Comparison of ENCODE assay signal across 8 cellular contexts in the genomic region with DNA sequence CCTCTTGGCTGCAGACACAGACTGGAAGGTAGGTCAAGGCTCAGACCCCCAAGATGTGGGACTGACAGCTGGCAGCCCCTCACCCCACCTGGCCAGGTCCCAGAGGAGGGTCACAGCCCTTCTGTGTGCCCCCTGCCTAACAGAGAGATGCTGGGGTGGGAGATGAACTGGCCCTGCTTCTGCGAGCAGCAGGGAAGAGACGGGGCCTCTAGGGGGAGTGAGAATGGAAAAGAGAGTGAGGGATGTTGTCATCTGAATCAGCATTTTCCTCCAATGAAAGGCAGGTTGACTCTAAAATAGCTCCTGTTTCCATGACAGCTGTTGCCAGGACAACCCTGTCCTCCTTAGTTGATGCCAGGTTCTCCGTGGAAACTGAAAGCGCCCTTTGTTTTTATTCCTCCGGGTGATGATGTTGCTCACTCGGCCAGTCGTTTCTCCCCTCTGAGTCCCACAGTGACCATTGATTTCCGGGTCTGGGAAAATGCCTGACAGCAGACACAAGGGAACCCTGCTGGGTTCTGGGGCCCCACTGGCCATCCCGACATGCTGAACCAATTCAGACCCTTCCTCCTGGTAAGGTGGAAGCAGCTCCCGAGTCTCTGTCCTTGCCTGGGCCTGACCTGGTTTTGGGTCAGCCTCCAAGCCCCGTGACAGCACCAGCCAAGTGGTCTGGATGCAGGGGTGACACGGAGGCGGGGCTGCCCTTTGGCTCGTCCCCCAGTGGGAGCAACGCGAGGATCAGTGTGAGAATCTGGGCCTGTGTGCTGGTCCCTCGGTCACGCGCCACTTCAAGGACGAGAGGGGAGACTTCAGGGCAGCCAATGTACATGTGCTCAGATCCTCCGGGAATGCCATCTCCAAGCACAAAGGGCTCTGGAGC. TPM values are rescaled to one million over a fixed set of nuclear protein-coding genes. Genes with fewer than 3 reads are reported as not detected.
A peak's percentile ranks its signal among the peaks of the same experiment; 100 is the strongest.
DNase-seq lines count a peak whose midpoint lies in the region; TF ChIP-seq lines count a peak whose summit lies in the region.

No MANE protein-coding gene starts in this region.

- H3K79me2 ChIP-seq in GM23248 (ENCODE audit: insufficient read depth) (no peaks in the 10 kb centered on the region), parathyroid adenoma (no peaks in the 10 kb centered on the region)

- H3K9me3 ChIP-seq in GM23248 (ENCODE audit: low read depth): no peaks in the 10 kb centered on the region
- no peaks in the 10 kb centered on the region for H3K9me3 ChIP-seq in adrenal gland (replicated peaks in 1 of 3)
- no peaks in the 10 kb centered on the region for H3K9me3 ChIP-seq in cardiac muscle cell (ENCODE audit: low read depth)
- no peaks in the 10 kb centered on the region for H3K9me3 ChIP-seq in parathyroid adenoma (ENCODE audit: control insufficient read depth, low read length)

- intact Hi-C loops in adrenal gland (cut with DNase I) (no loop called here), lower leg skin (cut with DNase I; ENCODE audit: low total_unique reads) (no loop called here)

- no peak for TF ChIP-seq POLR2A in adrenal gland (IDR thresholded peaks at IDR 0.05)
- TF ChIP-seq POLR2A in lower leg skin (IDR thresholded peaks at IDR 0.05): no peak

- H3K4me3 ChIP-seq in GM23248 (no peak overlapping the region; the same call in 1 of the 2 replicates), adrenal gland (no peak overlapping the region), cardiac muscle cell (no peak overlapping the region), parathyroid adenoma (ENCODE audit: low read depth, low read length) (peak overlapping the region; percentile 1), lower leg skin (ENCODE audit: low read depth, poor library complexity, severe bottlenecking) (no peak overlapping the region)

- no peaks in the 10 kb centered on the region for H3K9me2 ChIP-seq in GM23248 (ENCODE audit: insufficient read depth)

- H3K4me1 ChIP-seq in GM23248 (ENCODE audit: insufficient read depth) (no peaks in the 10 kb centered on the region), adrenal gland (replicated peaks in 1 of 2) (peaks cover 25 to 34% of the 10 kb centered on the region in 2 donors), cardiac muscle cell (ENCODE audit: low read depth) (no peaks in the 10 kb centered on the region), parathyroid adenoma (peaks cover 7% of the 10 kb centered on the region)

- no peaks in the 10 kb centered on the region for H4K20me1 ChIP-seq in GM23248 (ENCODE audit: insufficient read depth)

- H3K4me2 ChIP-seq in GM23248 (ENCODE audit: unreplicated experiment) (peak overlapping the region; percentile 43), parathyroid adenoma (ENCODE audit: low read length) (no peak overlapping the region)

- in situ Hi-C loops in GM23248 (cut with MboI): loop anchor here (5.0 to 25.0 kb wide), 2 partner anchors 148 to 483 kb away; partner anchors contain the start of genes USB1 and ZNF319

- H2AFZ ChIP-seq in GM23248 (peak overlapping the region; percentile 62), parathyroid adenoma (peak overlapping the region; percentile 62)

- H3K27me3 ChIP-seq in GM23248 (replicated peaks; ENCODE audit: insufficient read depth) (no peaks in the 10 kb centered on the region; the same call in 1 of the 2 replicates), adrenal gland (no peaks in the 10 kb centered on the region), cardiac muscle cell (no peaks in the 10 kb centered on the region), parathyroid adenoma (ENCODE audit: control insufficient read depth, insufficient read depth, low read length) (no peaks in the 10 kb centered on the region)

- peak in 5 of 6 experiments; percentile 38 to 65 (median 54) for TF ChIP-seq CTCF in adrenal gland (IDR thresholded peaks at IDR 0.05)
- peak; percentile 80 for TF ChIP-seq CTCF in cardiac muscle cell (IDR thresholded peaks at IDR 0.05; ENCODE audit: low read depth, low read length)
- peak; percentile 65 for TF ChIP-seq CTCF in parathyroid adenoma (IDR thresholded peaks at IDR 0.05)
- TF ChIP-seq CTCF in lower leg skin (IDR thresholded peaks at IDR 0.05): no peak

- peak overlapping the region; percentile 69 for H3K9ac ChIP-seq in GM23248
- no peak overlapping the region for H3K9ac ChIP-seq in parathyroid adenoma

- WGBS in GM23248 (ENCODE audit: low coverage in 1 of 2, low lambda C conversion rate in 2 of 2, missing lambda C conversion rate in 2 of 2), 2 experiments: 39 to 43% methylated on average over 20 to 21 of the region's 21 CpGs
- WGBS in adrenal gland, 4 donors: 10 to 28% (median 25%) methylated on average over 12 to 21 of the region's 21 CpGs
- 34 to 43% methylated on average over 21 of the region's 21 CpGs for WGBS in lower leg skin, 2 donors

- no peaks in the 10 kb centered on the region for H3F3A ChIP-seq in GM23248 (ENCODE audit: insufficient read depth)

- 0 out of 2 replicates have a peak overlapping the region, but pooled peaks have one; percentile 20 for H3K27ac ChIP-seq in GM23248
- H3K27ac ChIP-seq in adrenal gland: peak overlapping the region in 3 of 5 donors; percentile 54 to 81 (median 80)
- no peak overlapping the region for H3K27ac ChIP-seq in cardiac muscle cell
- H3K27ac ChIP-seq in parathyroid adenoma: peak overlapping the region; percentile 74

- DNase-seq in DMS53 treated with DMSO at 0.1 percent for 48 hours (lab: John Stamatoyannopoulos, UW; ENCODE audit: unreplicated experiment) (peak; percentile 76), GM23248 (peak; percentile 88), LHCN-M2 (ENCODE audit: low read depth) (peak; percentile 97), RKO (ENCODE audit: low spot score) (peak; percentile 95), adrenal gland (peak; percentile 85 to 98 (median 92)), cardiac muscle cell (ENCODE audit: low read depth in 1 of 2, low spot score in 1 of 2) (peak; percentile 85 to 97), lower leg skin (ENCODE audit: low spot score in 2 of 2) (no peak)

- H3K36me3 ChIP-seq in GM23248 (ENCODE audit: low read depth) (no peaks in the 10 kb centered on the region), adrenal gland (replicated peaks in 1 of 2) (no peaks in the 10 kb centered on the region), cardiac muscle cell (no peaks in the 10 kb centered on the region), parathyroid adenoma (ENCODE audit: control insufficient read depth, insufficient read depth, low read length) (no peaks in the 10 kb centered on the region)

RNA-seq across cellular contexts. Expression of gene NDRG4, which starts 4.7 kb away (rescaled TPM):
- 4.7 and 7.1 TPM in 2 replicates for total RNA-seq in GM23248 (2014; rRNA removed; shearing (Covaris generic))
- polyA plus RNA-seq in GM23248 (2016; fragmentation: Nextera tagmentation; extraction: Ambion mirVana) (2.5 and 3.4 TPM in 2 replicates), adrenal gland (100 to 1,000 TPM; 139 to 339 (median 176) TPM), cardiac muscle cell (48.0 and 54.4 TPM in 2 replicates)
- total RNA-seq in LHCN-M2 (2014; rRNA removed) (7.6 and 10.7 TPM in 2 replicates), adrenal gland (100 to 1,000 TPM; 194 to 952 (median 387) TPM), cardiac muscle cell (62.3 and 80.3 TPM in 2 replicates), lower leg skin (10 to 100 TPM; 29.7 to 97.2 (median 64.0) TPM)
- polyA plus RNA-seq in LHCN-M2 (2012): 5.8 TPM

RNA-seq across cellular contexts. Expression of gene SETD6, which starts 20.1 kb away (rescaled TPM):
- total RNA-seq in GM23248 (2014; rRNA removed; shearing (Covaris generic)): 11.5 and 14.9 TPM in 2 replicates
- polyA plus RNA-seq in GM23248 (2016; fragmentation: Nextera tagmentation; extraction: Ambion mirVana): 8.7 and 9.4 TPM in 2 replicates
- total RNA-seq in LHCN-M2 (2014; rRNA removed): 9.9 and 10.8 TPM in 2 replicates
- 4.1 TPM for polyA plus RNA-seq in LHCN-M2 (2012)
- total RNA-seq in adrenal gland: 10 to 100 TPM; 14.4 to 53.8 (median 25.5) TPM
- 10 to 100 TPM; 17.9 to 40.7 (median 24.8) TPM for polyA plus RNA-seq in adrenal gland
- 23.0 and 47.6 TPM in 2 replicates for total RNA-seq in cardiac muscle cell
- 23.8 and 32.9 TPM in 2 replicates for polyA plus RNA-seq in cardiac muscle cell
- 10 to 100 TPM; 32.8 to 74.2 (median 52.9) TPM for total RNA-seq in lower leg skin

Comparison
In these comparisons a context has a peak if more than half of its experiments do, and no peak if none do; other contexts are left out.
1. DNase-seq: peak in DMS53 treated with DMSO at 0.1 percent for 48 hours (single experiment), GM23248 (single experiment), LHCN-M2 (single experiment), RKO (single experiment), adrenal gland (7 of 7) and cardiac muscle cell (2 of 2); none in lower leg skin (0 of 2).
2. CTCF ChIP-seq: peak in adrenal gland (5 of 6), cardiac muscle cell (single experiment) and parathyroid adenoma (single experiment); none in lower leg skin (0 of 3).